In genomic region chr19:38306236-38306635, GRCh38 we compare ENCODE assay signal across 30 cellular contexts. TPM values are rescaled to one million over a fixed set of nuclear protein-coding genes. Genes with fewer than 3 reads are reported as not detected.
"Had no signal": no experiment of that assay in that cellular context is flagged by ENCODE, and none has a peak within 500 bp of the region (broad histone marks: within the 10 kb centered on the region; RNA-seq: fewer than 3 reads in every experiment).

No MANE protein-coding gene starts in this region.

- H3K9me3 ChIP-seq: left lung, lower lobe of right lung, pancreas, prostate gland, sigmoid colon, spleen, suprapubic skin, thoracic aorta, tibial artery, upper lobe of right lung, uterus had no signal

- H3K36me3 ChIP-seq: pancreas, uterus had no signal

- H3K4me3 ChIP-seq: prostate gland, sigmoid colon, suprapubic skin, thoracic aorta, tibial artery, uterus had no signal

- H3K27ac ChIP-seq: left lung, lower lobe of right lung, pancreas, prostate gland, suprapubic skin, thoracic aorta, tibial artery, uterus had no signal

- DNase-seq: hypothalamus; immature natural killer cell; kidney; left colon; left lung; lower lobe of right lung; mammary epithelial cell; mesenchymal stem cell; naive thymus-derived CD8-positive, alpha-beta T cell; nucleus accumbens; pancreas; posterior cingulate gyrus; retina; sigmoid colon; small intestine; spleen; stimulated activated CD4-positive, alpha-beta T cell treated with anti-CD3 and anti-CD28 coated beads, Interleukin-4, amount 100 ng/mL, for 24 hours; stimulated activated naive CD4-positive, alpha-beta T cell; tibial artery; trophoblast cell; upper lobe of right lung; uterus had no signal

- ATAC-seq: left colon; left lung; lower lobe of right lung; naive thymus-derived CD8-positive, alpha-beta T cell; pancreas; right cardiac atrium; stimulated activated effector memory CD8-positive, alpha-beta T cell treated with anti-CD3 and anti-CD28 coated beads, Interleukin-12 subunit alpha, Interleukin-12 subunit beta, amount 100 ng/mL, for 72 hours; upper lobe of right lung had no signal

- FAIRE-seq: islet of Langerhans, kidney, pancreas, small intestine had no signal

- H3K27me3 ChIP-seq: left lung, pancreas, sigmoid colon, spleen, suprapubic skin, tibial artery, upper lobe of right lung, uterus had no signal

- H3K4me1 ChIP-seq: prostate gland, sigmoid colon, tibial artery, uterus had no signal

RNA-seq across cellular contexts. Expression of gene C19orf33, which starts 2.2 kb away (rescaled TPM):
- total RNA-seq: neural crest cell, osteoblast had no signal

RNA-seq across cellular contexts. Expression of gene KCNK6, which starts 13.4 kb away (rescaled TPM):
- total RNA-seq: neural crest cell had no signal
